25 cellular contexts compared by ENCODE assay signal in the genomic region with DNA sequence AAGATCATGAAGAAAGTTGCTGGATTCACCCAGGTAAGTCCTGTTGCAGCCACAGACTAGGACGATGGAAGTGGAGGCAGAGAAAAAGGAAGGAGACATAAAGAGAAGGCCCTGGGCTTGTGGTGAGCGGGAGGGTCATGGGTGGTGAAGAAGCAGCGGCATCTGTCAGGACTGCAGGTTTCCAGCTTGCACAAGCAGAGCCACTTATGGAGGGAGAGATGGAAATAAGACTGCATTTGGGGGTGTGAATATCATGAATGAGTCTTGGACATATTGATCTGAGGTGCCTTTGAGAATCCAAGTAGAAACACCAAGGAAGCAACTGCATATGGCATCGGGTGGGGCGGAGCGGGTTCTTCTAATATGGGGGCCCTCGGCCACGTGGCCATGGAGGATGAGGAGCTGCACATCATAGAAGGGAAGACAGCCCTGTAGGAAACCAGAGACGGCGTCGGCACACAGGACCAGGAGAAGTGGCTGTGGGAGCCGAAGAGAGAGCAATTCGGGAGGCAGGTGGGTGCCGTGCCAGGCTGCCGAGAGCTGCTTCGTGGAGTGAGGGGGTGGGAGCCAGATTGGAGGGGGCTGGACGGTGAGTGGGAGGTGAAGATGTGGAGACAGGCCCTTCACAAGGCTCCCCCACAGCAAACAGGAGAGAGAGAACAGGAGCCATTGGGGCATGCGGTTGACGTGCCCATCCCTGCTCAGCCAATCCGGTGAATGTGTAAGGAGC.
A peak's percentile ranks its signal among the peaks of the same experiment; 100 is the strongest.
DNase-seq lines count a peak whose midpoint lies in the region; ATAC-seq and TF ChIP-seq lines count a peak whose summit lies in the region.
"Had no signal": no experiment of that assay in that cellular context is flagged by ENCODE, and none has a peak within 500 bp of the region (broad histone marks: within the 10 kb centered on the region; RNA-seq: fewer than 3 reads in every experiment).

No MANE protein-coding gene starts in this region.

- H3K56ac ChIP-seq in H9 (ENCODE audit: insufficient read length, low read depth, low read length) = no peak overlapping the region

- H3K4me3 ChIP-seq in endodermal cell (ENCODE audit: low read length) (no peak overlapping the region), spleen (no peak overlapping the region)
- H3K4me3 ChIP-seq: A549, GM23338, HAP-1, SJSA1 had no signal

- DNase-seq in H9 (no peak), endodermal cell (peak; percentile 18), occipital lobe (lab: John Stamatoyannopoulos, UW) (peak; percentile 9), spleen (peak; percentile 47), DMS114 treated with DMSO at 0.1 percent for 48 hours (lab: John Stamatoyannopoulos, UW; ENCODE audit: unreplicated experiment) (no peak), globus pallidus (ENCODE audit: low spot score) (no peak)
- DNase-seq in activated CD4-positive, alpha-beta T cell treated with anti-CD3 and anti-CD28 coated beads, Interleukin-2, amount 50 U/mL, for 1 hour = no peak
- DNase-seq: AML-193; DMS53; MM.1S; NCI-H2029; NCI-H446 treated with DMSO at 0.1 percent for 48 hours; NCI-H526; NCI-H82; NK-92 treated with Interleukin-12 subunit alpha and Interleukin-12 subunit beta, amount 100 ng/mL, for 24 hours; Right ventricle myocardium superior; RPMI8226 had no signal

- H3K9ac ChIP-seq in H9 (ENCODE audit: extremely low read depth, insufficient read length, low read length) = no peak overlapping the region
- H3K9ac ChIP-seq in endodermal cell (ENCODE audit: extremely low read depth, low read length, poor library complexity, severe bottlenecking) = no peak overlapping the region
- H3K9ac ChIP-seq: KMS-11 had no signal

- no peaks in the 10 kb centered on the region for H3K4me1 ChIP-seq in H9 (ENCODE audit: insufficient read depth, low read length)
- H3K4me1 ChIP-seq in endodermal cell (ENCODE audit: control insufficient read depth, insufficient read depth, low read length) = peaks cover 3% of the 10 kb centered on the region
- no peaks in the 10 kb centered on the region for H3K4me1 ChIP-seq in spleen
- H3K4me1 ChIP-seq: A549, HAP-1, SJSA1 had no signal

- peak overlapping the region; percentile 36; the same call in 1 of the 2 replicates for H3K14ac ChIP-seq in H9 (ENCODE audit: insufficient read depth, low read length)

- no peak overlapping the region for H3K4ac ChIP-seq in H9 (ENCODE audit: low read depth, low read length)

- no peak overlapping the region for H3K18ac ChIP-seq in H9 (ENCODE audit: insufficient read length, low read depth, low read length)

- ATAC-seq in HG03139 (IDR thresholded peaks at IDR 0.05; ENCODE audit: unreplicated experiment) = no peak
- ATAC-seq: A549, GM23338 had no signal

- H3K4me3 Mint-ChIP-seq in H9 (no peak overlapping the region), endodermal cell (no peak overlapping the region)
- H3K4me3 Mint-ChIP-seq: GM23338, IgD-negative memory B cell had no signal

- no peak overlapping the region for H2BK12ac ChIP-seq in H9 (ENCODE audit: insufficient read length, low read depth, low read length)

- H3K23me2 ChIP-seq in H9 (ENCODE audit: insufficient read length, low read depth, low read length, poor library complexity, severe bottlenecking) = no peaks in the 10 kb centered on the region

- intact Hi-C loops in spleen (cut with DNase I; ENCODE audit: low total_unique reads) = no loop called here

- H3K36me3 Mint-ChIP-seq in H9 (ENCODE audit: insufficient read depth in 1 of 3, low read depth in 3 of 3) (no peaks in the 10 kb centered on the region), endodermal cell (ENCODE audit: low read depth) (no peaks in the 10 kb centered on the region)
- H3K36me3 Mint-ChIP-seq: IgD-negative memory B cell had no signal

- no peak overlapping the region for H4K5ac ChIP-seq in H9 (ENCODE audit: insufficient read length, low read depth, low read length)

- H3K4me1 Mint-ChIP-seq in H9 = peaks cover 0 to 9% of the 10 kb centered on the region in 2 experiments; a peak in 2 of 4 replicates
- H3K4me1 Mint-ChIP-seq in endodermal cell = peaks cover 9% of the 10 kb centered on the region
- H3K4me1 Mint-ChIP-seq: GM23338, IgD-negative memory B cell had no signal

- H3K36me3 ChIP-seq in endodermal cell (ENCODE audit: control insufficient read depth, insufficient read depth, low read length) = no peaks in the 10 kb centered on the region
- no peaks in the 10 kb centered on the region for H3K36me3 ChIP-seq in spleen
- H3K36me3 ChIP-seq: HAP-1, SJSA1 had no signal

- no peak overlapping the region for H2BK5ac ChIP-seq in H9 (ENCODE audit: insufficient read length, low read length)

- H3T11ph ChIP-seq in H9 (ENCODE audit: low read length) = no peak overlapping the region

- no peak overlapping the region for H3K23ac ChIP-seq in H9 (ENCODE audit: insufficient read length, low read depth, low read length)

- H3K27ac Mint-ChIP-seq in H9 (no peak overlapping the region; a peak in 1 of 7 replicates), endodermal cell (no peak overlapping the region)
- H3K27ac Mint-ChIP-seq: GM23338, IgD-negative memory B cell had no signal

- H3K9me3 ChIP-seq in H9 (ENCODE audit: control insufficient read depth, low read depth, low read length) (no peaks in the 10 kb centered on the region), endodermal cell (ENCODE audit: control insufficient read depth, low read length) (no peaks in the 10 kb centered on the region), spleen (no peaks in the 10 kb centered on the region)
- H3K9me3 ChIP-seq: HAP-1, SJSA1 had no signal

- TF ChIP-seq POLR2A in spleen (IDR thresholded peaks at IDR 0.05) = no peak

- no peaks in the 10 kb centered on the region for H3K79me1 ChIP-seq in H9 (ENCODE audit: insufficient read depth, low read depth, low read length, poor library complexity, severe bottlenecking)

- H2BK20ac ChIP-seq in H9 (ENCODE audit: low read depth, low read length, poor library complexity, severe bottlenecking) = no peak overlapping the region

- H2AK5ac ChIP-seq in H9 (ENCODE audit: insufficient read length, low read length) = no peak overlapping the region

- H3K27me3 ChIP-seq in H9 (ENCODE audit: insufficient read depth, low read length) (no peaks in the 10 kb centered on the region), endodermal cell (ENCODE audit: control insufficient read depth, insufficient read depth, low read length, poor library complexity, severe bottlenecking) (no peaks in the 10 kb centered on the region), spleen (replicated peaks in 1 of 7) (peaks cover 0 to 44% (median 0%) of the 10 kb centered on the region in 7 donors)

- H3K9me3 Mint-ChIP-seq in H9 (no peaks in the 10 kb centered on the region), endodermal cell (no peaks in the 10 kb centered on the region)
- H3K9me3 Mint-ChIP-seq: GM23338 had no signal

- H3K27ac ChIP-seq in H9 (ENCODE audit: insufficient read length, low read depth, low read length) (no peak overlapping the region), endodermal cell (ENCODE audit: low read depth, low read length) (no peak overlapping the region), spleen (no peak overlapping the region)
- H3K27ac ChIP-seq: A549, HL-60, KMS-11, SJSA1 had no signal

- H3K4me2 ChIP-seq in H9 (ENCODE audit: insufficient read depth, insufficient read length, low read length) = no peak overlapping the region
- H3K4me2 ChIP-seq: A549, GM23338, KMS-11 had no signal

- no peaks in the 10 kb centered on the region for H3K79me2 ChIP-seq in H9 (ENCODE audit: insufficient read depth, low read length)

- H4K8ac ChIP-seq in H9 (replicated peaks; ENCODE audit: insufficient read length, low read depth, low read length) = no peak overlapping the region

- H4K20me1 ChIP-seq in H9 (ENCODE audit: control insufficient read depth, insufficient read depth, insufficient read length) = no peaks in the 10 kb centered on the region

- no peak overlapping the region for H2BK120ac ChIP-seq in H9 (ENCODE audit: low read depth, low read length, poor library complexity, severe bottlenecking)

- WGBS in H9 (ENCODE audit: extremely low coverage, insufficient read length, low lambda C conversion rate) = no CpG with 5 or more reads among the region's 20 CpGs
- 91 to 94% methylated on average over 16 to 20 of the region's 20 CpGs for WGBS in endodermal cell (ENCODE audit: insufficient coverage in 1 of 2, insufficient read length in 1 of 2), 2 experiments
- WGBS in spleen, 5 donors = 85 to 87% (median 86%) methylated on average over 20 of the region's 20 CpGs

- H2AFZ ChIP-seq in H9 (ENCODE audit: low read length) = no peak overlapping the region
- H2AFZ ChIP-seq: GM23338 had no signal

- H4K91ac ChIP-seq in H9 (ENCODE audit: insufficient read length, low read depth, low read length) = no peak overlapping the region

- peaks cover 6% of the 10 kb centered on the region; the same call in 1 of the 2 replicates for H3K27me3 Mint-ChIP-seq in H9 (ENCODE audit: low read depth)
- H3K27me3 Mint-ChIP-seq in endodermal cell (ENCODE audit: insufficient read depth) = peaks cover 10% of the 10 kb centered on the region

- TF ChIP-seq CTCF in H9 (conservative IDR thresholded peaks at IDR 0.05) = no peak
- no peak for TF ChIP-seq CTCF in endodermal cell (conservative IDR thresholded peaks at IDR 0.05)
- no peak for TF ChIP-seq CTCF in spleen (IDR thresholded peaks at IDR 0.05 in 8 of 11, conservative IDR thresholded peaks at IDR 0.05 in 3 of 11)

- no peak overlapping the region for H2BK15ac ChIP-seq in H9 (ENCODE audit: low read depth, low read length)

Comparison
In these comparisons a context has a peak if more than half of its experiments do, and no peak if none do; other contexts are left out.
1. DNase-seq: peak in endodermal cell (single experiment), occipital lobe (single experiment) and spleen (single experiment); none in H9 (single experiment), DMS114 treated with DMSO at 0.1 percent for 48 hours (single experiment), globus pallidus (single experiment) and activated CD4-positive, alpha-beta T cell treated with anti-CD3 and anti-CD28 coated beads, Interleukin-2, amount 50 U/mL, for 1 hour (single experiment).